In the genomic region with DNA sequence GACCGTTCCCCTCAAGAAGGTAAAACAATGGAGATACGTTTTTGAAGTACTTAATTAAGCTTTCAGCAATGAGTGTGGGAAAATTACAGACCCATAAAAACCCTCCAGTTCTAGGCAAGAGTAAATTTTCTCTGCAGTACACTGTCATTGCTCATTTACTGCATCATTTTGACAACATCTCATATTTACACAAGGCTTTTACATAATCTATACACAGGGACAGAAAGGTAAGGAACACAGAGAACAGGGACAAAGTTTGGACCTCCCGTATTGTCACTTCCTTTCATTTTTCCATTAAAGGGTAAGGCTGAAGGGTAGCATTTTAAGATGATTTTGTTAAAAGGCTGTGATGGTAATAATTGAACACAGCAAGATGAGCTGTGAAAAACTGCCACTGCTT, we compare ENCODE assay signal across 2 cellular contexts.
TF ChIP-seq lines count a peak whose summit lies in the region.

No MANE protein-coding gene starts in this region.

TF ChIP-seq in IMR-90, 13 proteins besides CTCF, POLR2A, EP300 and RAD21:
- TF ChIP-seq RCOR1 (IDR thresholded peaks at IDR 0.05; ENCODE audit: insufficient replicate concordance, low read length) (no peak), FOS (IDR thresholded peaks at IDR 0.05; ENCODE audit: low read depth, low read length) (no peak), CEBPB (IDR thresholded peaks at IDR 0.05; ENCODE audit: low read depth, low read length) (no peak), NFE2L2 (IDR thresholded peaks at IDR 0.05; ENCODE audit: low read depth, low read length) (no peak), BHLHE40 (IDR thresholded peaks at IDR 0.05; ENCODE audit: low read depth, low read length) (no peak), CHD1 (IDR thresholded peaks at IDR 0.05; ENCODE audit: low read depth, low read length) (no peak), MXI1 (IDR thresholded peaks at IDR 0.05; ENCODE audit: borderline replicate concordance, low read depth, low read length) (no peak), MAZ (IDR thresholded peaks at IDR 0.05; ENCODE audit: borderline replicate concordance, low read depth, low read length) (no peak), SMC3 (IDR thresholded peaks at IDR 0.05; ENCODE audit: low read depth, low read length) (no peak), RFX5 (IDR thresholded peaks at IDR 0.05; ENCODE audit: low read depth, low read length) (no peak), MAFK (IDR thresholded peaks at IDR 0.05; ENCODE audit: low read depth, low read length) (no peak)
- TF ChIP-seq, protein P1, sequence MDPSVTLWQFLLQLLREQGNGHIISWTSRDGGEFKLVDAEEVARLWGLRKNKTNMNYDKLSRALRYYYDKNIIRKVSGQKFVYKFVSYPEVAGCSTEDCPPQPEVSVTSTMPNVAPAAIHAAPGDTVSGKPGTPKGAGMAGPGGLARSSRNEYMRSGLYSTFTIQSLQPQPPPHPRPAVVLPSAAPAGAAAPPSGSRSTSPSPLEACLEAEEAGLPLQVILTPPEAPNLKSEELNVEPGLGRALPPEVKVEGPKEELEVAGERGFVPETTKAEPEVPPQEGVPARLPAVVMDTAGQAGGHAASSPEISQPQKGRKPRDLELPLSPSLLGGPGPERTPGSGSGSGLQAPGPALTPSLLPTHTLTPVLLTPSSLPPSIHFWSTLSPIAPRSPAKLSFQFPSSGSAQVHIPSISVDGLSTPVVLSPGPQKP (IDR thresholded peaks at IDR 0.05; ENCODE audit: borderline replicate concordance, low read depth, low read length), result no peak
- TF ChIP-seq, protein P2, sequence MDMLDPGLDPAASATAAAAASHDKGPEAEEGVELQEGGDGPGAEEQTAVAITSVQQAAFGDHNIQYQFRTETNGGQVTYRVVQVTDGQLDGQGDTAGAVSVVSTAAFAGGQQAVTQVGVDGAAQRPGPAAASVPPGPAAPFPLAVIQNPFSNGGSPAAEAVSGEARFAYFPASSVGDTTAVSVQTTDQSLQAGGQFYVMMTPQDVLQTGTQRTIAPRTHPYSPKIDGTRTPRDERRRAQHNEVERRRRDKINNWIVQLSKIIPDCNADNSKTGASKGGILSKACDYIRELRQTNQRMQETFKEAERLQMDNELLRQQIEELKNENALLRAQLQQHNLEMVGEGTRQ (IDR thresholded peaks at IDR 0.05; ENCODE audit: low read depth, low read length), result no peak

TF ChIP-seq in HepG2, 621 proteins besides CTCF, POLR2A, EP300 and RAD21 (continues in another document):
- TF ChIP-seq POGZ (CRISPR knock-in tag; IDR thresholded peaks at IDR 0.05) (no peak; the same call in 1 of the 2 replicates), WIZ (CRISPR knock-in tag; IDR thresholded peaks at IDR 0.05) (no peak), GABPA (IDR thresholded peaks at IDR 0.05; ENCODE audit: low read depth, low read length) (no peak), GABPA (CRISPR knock-in tag; IDR thresholded peaks at IDR 0.05; ENCODE audit: low read depth) (no peak), CHCHD3 (CRISPR knock-in tag; IDR thresholded peaks at IDR 0.05) (no peak), ZNF672 (CRISPR knock-in tag; IDR thresholded peaks at IDR 0.05) (no peak), FOXP1 (IDR thresholded peaks at IDR 0.05) (no peak), FOXP1 (CRISPR knock-in tag; IDR thresholded peaks at IDR 0.05) (peak; percentile 82), RXRB (CRISPR knock-in tag; IDR thresholded peaks at IDR 0.05; ENCODE audit: borderline replicate concordance) (peak; percentile 63), FOXA1 (IDR thresholded peaks at IDR 0.05) (0 out of 2 replicates have a peak, but pooled peaks have one; percentile 13), FOXA1 (CRISPR knock-in tag; IDR thresholded peaks at IDR 0.05) (peak; percentile 68), ATF1 (CRISPR knock-in tag; IDR thresholded peaks at IDR 0.05) (no peak), ZNF136 (CRISPR knock-in tag; IDR thresholded peaks at IDR 0.05; ENCODE audit: low read depth) (no peak), ZFY (CRISPR knock-in tag; IDR thresholded peaks at IDR 0.05) (no peak), ZNF747 (CRISPR knock-in tag; IDR thresholded peaks at IDR 0.05; ENCODE audit: borderline replicate concordance) (no peak), ZNF549 (CRISPR knock-in tag; IDR thresholded peaks at IDR 0.05) (no peak), BCL6 (CRISPR knock-in tag; IDR thresholded peaks at IDR 0.05) (no peak), MBD4 (IDR thresholded peaks at IDR 0.05; ENCODE audit: borderline replicate concordance, low read length) (no peak), SOX6 (IDR thresholded peaks at IDR 0.05) (no peak), SOX6 (CRISPR knock-in tag; IDR thresholded peaks at IDR 0.05) (peak; percentile 41; the same call in 1 of the 2 replicates), YY1 (IDR thresholded peaks at IDR 0.05; ENCODE audit: insufficient read depth, insufficient replicate concordance, low read depth, low read length) (no peak)
- TF ChIP-seq, protein P3, sequence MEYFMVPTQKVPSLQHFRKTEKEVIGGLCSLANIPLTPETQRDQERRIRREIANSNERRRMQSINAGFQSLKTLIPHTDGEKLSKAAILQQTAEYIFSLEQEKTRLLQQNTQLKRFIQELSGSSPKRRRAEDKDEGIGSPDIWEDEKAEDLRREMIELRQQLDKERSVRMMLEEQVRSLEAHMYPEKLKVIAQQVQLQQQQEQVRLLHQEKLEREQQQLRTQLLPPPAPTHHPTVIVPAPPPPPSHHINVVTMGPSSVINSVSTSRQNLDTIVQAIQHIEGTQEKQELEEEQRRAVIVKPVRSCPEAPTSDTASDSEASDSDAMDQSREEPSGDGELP (IDR thresholded peaks at IDR 0.05; ENCODE audit: borderline replicate concordance, low read depth), result no peak
- TF ChIP-seq, protein P4, sequence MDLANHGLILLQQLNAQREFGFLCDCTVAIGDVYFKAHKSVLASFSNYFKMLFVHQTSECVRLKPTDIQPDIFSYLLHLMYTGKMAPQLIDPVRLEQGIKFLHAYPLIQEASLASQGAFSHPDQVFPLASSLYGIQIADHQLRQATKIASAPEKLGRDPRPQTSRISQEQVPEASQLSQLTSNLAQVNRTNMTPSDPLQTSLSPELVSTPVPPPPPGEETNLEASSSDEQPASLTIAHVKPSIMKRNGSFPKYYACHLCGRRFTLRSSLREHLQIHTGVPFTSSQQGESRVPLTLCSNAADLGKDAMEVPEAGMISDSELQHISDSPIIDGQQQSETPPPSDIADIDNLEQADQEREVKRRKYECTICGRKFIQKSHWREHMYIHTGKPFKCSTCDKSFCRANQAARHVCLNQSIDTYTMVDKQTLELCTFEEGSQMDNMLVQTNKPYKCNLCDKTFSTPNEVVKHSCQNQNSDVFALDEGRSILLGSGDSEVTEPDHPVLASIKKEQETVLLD (CRISPR knock-in tag; IDR thresholded peaks at IDR 0.05; ENCODE audit: low read depth), result no peak
- TF ChIP-seq, protein P5, sequence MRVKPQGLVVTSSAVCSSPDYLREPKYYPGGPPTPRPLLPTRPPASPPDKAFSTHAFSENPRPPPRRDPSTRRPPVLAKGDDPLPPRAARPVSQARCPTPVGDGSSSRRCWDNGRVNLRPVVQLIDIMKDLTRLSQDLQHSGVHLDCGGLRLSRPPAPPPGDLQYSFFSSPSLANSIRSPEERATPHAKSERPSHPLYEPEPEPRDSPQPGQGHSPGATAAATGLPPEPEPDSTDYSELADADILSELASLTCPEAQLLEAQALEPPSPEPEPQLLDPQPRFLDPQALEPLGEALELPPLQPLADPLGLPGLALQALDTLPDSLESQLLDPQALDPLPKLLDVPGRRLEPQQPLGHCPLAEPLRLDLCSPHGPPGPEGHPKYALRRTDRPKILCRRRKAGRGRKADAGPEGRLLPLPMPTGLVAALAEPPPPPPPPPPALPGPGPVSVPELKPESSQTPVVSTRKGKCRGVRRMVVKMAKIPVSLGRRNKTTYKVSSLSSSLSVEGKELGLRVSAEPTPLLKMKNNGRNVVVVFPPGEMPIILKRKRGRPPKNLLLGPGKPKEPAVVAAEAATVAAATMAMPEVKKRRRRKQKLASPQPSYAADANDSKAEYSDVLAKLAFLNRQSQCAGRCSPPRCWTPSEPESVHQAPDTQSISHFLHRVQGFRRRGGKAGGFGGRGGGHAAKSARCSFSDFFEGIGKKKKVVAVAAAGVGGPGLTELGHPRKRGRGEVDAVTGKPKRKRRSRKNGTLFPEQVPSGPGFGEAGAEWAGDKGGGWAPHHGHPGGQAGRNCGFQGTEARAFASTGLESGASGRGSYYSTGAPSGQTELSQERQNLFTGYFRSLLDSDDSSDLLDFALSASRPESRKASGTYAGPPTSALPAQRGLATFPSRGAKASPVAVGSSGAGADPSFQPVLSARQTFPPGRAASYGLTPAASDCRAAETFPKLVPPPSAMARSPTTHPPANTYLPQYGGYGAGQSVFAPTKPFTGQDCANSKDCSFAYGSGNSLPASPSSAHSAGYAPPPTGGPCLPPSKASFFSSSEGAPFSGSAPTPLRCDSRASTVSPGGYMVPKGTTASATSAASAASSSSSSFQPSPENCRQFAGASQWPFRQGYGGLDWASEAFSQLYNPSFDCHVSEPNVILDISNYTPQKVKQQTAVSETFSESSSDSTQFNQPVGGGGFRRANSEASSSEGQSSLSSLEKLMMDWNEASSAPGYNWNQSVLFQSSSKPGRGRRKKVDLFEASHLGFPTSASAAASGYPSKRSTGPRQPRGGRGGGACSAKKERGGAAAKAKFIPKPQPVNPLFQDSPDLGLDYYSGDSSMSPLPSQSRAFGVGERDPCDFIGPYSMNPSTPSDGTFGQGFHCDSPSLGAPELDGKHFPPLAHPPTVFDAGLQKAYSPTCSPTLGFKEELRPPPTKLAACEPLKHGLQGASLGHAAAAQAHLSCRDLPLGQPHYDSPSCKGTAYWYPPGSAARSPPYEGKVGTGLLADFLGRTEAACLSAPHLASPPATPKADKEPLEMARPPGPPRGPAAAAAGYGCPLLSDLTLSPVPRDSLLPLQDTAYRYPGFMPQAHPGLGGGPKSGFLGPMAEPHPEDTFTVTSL (CRISPR knock-in tag; IDR thresholded peaks at IDR 0.05; ENCODE audit: borderline replicate concordance), result peak; percentile 45; the same call in 1 of the 2 replicates
- TF ChIP-seq, protein P6, sequence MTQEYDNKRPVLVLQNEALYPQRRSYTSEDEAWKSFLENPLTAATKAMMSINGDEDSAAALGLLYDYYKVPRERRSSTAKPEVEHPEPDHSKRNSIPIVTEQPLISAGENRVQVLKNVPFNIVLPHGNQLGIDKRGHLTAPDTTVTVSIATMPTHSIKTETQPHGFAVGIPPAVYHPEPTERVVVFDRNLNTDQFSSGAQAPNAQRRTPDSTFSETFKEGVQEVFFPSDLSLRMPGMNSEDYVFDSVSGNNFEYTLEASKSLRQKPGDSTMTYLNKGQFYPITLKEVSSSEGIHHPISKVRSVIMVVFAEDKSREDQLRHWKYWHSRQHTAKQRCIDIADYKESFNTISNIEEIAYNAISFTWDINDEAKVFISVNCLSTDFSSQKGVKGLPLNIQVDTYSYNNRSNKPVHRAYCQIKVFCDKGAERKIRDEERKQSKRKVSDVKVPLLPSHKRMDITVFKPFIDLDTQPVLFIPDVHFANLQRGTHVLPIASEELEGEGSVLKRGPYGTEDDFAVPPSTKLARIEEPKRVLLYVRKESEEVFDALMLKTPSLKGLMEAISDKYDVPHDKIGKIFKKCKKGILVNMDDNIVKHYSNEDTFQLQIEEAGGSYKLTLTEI (CRISPR knock-in tag; conservative IDR thresholded peaks at IDR 0.05), result no peak
- TF ChIP-seq, protein P7, sequence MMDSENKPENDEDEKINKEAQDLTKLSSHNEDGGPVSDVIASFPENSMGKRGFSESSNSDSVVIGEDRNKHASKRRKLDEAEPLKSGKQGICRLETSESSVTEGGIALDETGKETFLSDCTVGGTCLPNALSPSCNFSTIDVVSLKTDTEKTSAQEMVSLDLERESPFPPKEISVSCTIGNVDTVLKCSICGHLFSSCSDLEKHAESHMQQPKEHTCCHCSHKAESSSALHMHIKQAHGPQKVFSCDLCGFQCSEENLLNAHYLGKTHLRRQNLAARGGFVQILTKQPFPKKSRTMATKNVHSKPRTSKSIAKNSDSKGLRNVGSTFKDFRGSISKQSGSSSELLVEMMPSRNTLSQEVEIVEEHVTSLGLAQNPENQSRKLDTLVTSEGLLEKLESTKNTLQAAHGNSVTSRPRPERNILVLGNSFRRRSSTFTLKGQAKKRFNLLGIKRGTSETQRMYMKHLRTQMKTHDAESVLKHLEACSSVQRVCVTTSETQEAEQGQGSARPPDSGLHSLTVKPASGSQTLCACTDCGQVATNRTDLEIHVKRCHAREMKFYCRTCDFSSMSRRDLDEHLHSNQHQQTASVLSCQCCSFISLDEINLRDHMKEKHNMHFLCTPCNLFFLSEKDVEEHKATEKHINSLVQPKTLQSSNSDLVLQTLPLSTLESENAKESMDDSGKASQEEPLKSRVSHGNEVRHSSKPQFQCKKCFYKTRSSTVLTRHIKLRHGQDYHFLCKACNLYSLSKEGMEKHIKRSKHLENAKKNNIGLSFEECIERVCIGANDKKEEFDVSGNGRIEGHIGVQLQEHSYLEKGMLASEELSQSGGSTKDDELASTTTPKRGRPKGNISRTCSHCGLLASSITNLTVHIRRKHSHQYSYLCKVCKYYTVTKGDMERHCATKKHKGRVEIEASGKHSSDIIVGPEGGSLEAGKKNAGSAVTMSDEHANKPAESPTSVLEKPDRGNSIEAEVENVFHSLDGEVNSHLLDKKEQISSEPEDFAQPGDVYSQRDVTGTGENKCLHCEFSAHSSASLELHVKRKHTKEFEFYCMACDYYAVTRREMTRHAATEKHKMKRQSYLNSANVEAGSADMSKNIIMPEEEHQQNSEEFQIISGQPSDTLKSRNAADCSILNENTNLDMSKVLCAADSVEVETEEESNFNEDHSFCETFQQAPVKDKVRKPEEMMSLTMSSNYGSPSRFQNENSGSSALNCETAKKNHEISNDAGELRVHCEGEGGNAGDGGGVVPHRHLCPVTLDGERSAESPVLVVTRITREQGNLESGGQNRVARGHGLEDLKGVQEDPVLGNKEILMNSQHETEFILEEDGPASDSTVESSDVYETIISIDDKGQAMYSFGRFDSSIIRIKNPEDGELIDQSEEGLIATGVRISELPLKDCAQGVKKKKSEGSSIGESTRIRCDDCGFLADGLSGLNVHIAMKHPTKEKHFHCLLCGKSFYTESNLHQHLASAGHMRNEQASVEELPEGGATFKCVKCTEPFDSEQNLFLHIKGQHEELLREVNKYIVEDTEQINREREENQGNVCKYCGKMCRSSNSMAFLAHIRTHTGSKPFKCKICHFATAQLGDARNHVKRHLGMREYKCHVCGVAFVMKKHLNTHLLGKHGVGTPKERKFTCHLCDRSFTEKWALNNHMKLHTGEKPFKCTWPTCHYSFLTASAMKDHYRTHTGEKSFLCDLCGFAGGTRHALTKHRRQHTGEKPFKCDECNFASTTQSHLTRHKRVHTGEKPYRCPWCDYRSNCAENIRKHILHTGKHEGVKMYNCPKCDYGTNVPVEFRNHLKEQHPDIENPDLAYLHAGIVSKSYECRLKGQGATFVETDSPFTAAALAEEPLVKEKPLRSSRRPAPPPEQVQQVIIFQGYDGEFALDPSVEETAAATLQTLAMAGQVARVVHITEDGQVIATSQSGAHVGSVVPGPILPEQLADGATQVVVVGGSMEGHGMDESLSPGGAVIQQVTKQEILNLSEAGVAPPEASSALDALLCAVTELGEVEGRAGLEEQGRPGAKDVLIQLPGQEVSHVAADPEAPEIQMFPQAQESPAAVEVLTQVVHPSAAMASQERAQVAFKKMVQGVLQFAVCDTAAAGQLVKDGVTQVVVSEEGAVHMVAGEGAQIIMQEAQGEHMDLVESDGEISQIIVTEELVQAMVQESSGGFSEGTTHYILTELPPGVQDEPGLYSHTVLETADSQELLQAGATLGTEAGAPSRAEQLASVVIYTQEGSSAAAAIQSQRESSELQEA (CRISPR knock-in tag; IDR thresholded peaks at IDR 0.05; ENCODE audit: not compliant biosample characterization), result no peak
